ENCODE assay signal across 12 cellular contexts in the genomic region with DNA sequence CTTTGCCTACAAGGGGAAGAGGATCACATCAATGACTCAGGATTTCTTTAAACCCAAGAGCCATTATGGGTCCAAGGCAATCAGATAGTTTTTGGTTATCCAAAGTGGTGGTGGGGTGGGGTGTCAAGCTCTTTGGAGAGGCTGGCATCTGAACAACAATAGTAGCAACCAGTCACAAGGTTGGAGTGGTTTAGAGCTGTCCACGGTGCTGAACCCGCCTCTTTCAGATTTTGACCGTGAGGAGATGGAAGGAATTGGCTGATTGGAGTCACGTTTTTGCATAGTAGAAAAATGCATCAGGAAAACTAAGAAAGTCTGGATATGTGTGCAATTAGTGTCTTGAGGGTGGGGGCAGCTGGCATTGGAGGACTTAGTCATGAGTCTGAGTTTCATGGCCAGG.
A peak's percentile ranks its signal among the peaks of the same experiment; 100 is the strongest.
DNase-seq lines count a peak whose midpoint lies in the region; ATAC-seq, FAIRE-seq and TF ChIP-seq lines count a peak whose summit lies in the region.
"Had no signal": no experiment of that assay in that cellular context is flagged by ENCODE, and none has a peak within 500 bp of the region (broad histone marks: within the 10 kb centered on the region; RNA-seq: fewer than 3 reads in every experiment).

No MANE protein-coding gene starts in this region.

- H2AFZ ChIP-seq in K562 (ENCODE audit: low read depth, low read length) (no peak overlapping the region), neural progenitor cell (replicated peaks) (no peak overlapping the region)

- no peaks in the 10 kb centered on the region for H3K36me3 ChIP-seq in K562 (ENCODE audit: control insufficient read depth, insufficient read depth, low read length)
- no peaks in the 10 kb centered on the region for H3K36me3 ChIP-seq in neural progenitor cell

- CTCF ChIA-PET in K562 (lab: Yijun Ruan, JAX; ENCODE audit: low intra/inter-chr PET ratio), result no interaction called here

- no peak overlapping the region for H3K4me3 Mint-ChIP-seq in neural progenitor cell

- no peaks in the 10 kb centered on the region for H3K9me3 Mint-ChIP-seq in neural progenitor cell

- H3K4me1 ChIP-seq in K562 (replicated peaks in 1 of 2; ENCODE audit: control insufficient read depth in 2 of 2, insufficient read depth in 2 of 2, low read length in 2 of 2) (no peaks in the 10 kb centered on the region), neural progenitor cell (no peaks in the 10 kb centered on the region)

- TF ChIP-seq RAD21 in K562 (CRISPR knock-in tag; conservative IDR thresholded peaks at IDR 0.05 in 1 of 2, IDR thresholded peaks at IDR 0.05 in 1 of 2), result no peak

- TF ChIP-seq EP300 in K562 (IDR thresholded peaks at IDR 0.05; ENCODE audit: low read length), result no peak

- H3K27ac Mint-ChIP-seq in neural progenitor cell, result no peak overlapping the region

- H3F3A ChIP-seq in neural progenitor cell (ENCODE audit: low read depth), result no peaks in the 10 kb centered on the region

- H3K79me2 ChIP-seq in K562 (ENCODE audit: control insufficient read depth, insufficient read depth, low read length), result no peaks in the 10 kb centered on the region
- H3K79me2 ChIP-seq in neural progenitor cell (ENCODE audit: low read depth), result no peaks in the 10 kb centered on the region

- TF ChIP-seq CTCF in NB4 (IDR thresholded peaks at IDR 0.05; ENCODE audit: low read depth, low read length) (no peak), K562 (IDR thresholded peaks at IDR 0.05 in 2 of 3, conservative IDR thresholded peaks at IDR 0.05 in 1 of 3; ENCODE audit: insufficient read depth in 2 of 3, low read depth in 1 of 3, low read length in 3 of 3) (no peak), neural progenitor cell (IDR thresholded peaks at IDR 0.05) (no peak)

- H3K27ac ChIP-seq in K562 (ENCODE audit: extremely low read depth, low read depth, low read length), result no peak overlapping the region
- no peak overlapping the region for H3K27ac ChIP-seq in neural progenitor cell

- DNase-seq in DMS53 (lab: John Stamatoyannopoulos, UW), result peak; percentile 51
- DNase-seq in DMS53 treated with DMSO at 0.1 percent for 48 hours (lab: John Stamatoyannopoulos, UW; ENCODE audit: unreplicated experiment), result no peak
- peak; percentile 40 for DNase-seq in NB4 (ENCODE audit: low read depth)
- DNase-seq in K562 (ENCODE audit: extremely low read depth in 1 of 4, low spot score in 3 of 4), result peak; percentile 13 to 24 (median 22)
- DNase-seq in neural progenitor cell (ENCODE audit: low spot score), result peak; percentile 88
- DNase-seq in NCI-H146 (lab: John Stamatoyannopoulos, UW), result no peak
- DNase-seq: central memory CD4-positive, alpha-beta T cell; SHP77 had no signal

- in situ Hi-C loops in K562 (cut with MboI), result loop anchor here (25.0 kb wide), 1 partner anchor 210 kb away; no protein-coding TSS in a partner anchor

- H3K9me1 ChIP-seq in K562 (ENCODE audit: control insufficient read depth, insufficient read depth, low read length), result no peaks in the 10 kb centered on the region

- H4K20me1 ChIP-seq in K562 (replicated peaks; ENCODE audit: control insufficient read depth, insufficient read depth, low read length) (no peaks in the 10 kb centered on the region), neural progenitor cell (ENCODE audit: low read depth) (peaks cover 15% of the 10 kb centered on the region)

- FAIRE-seq in K562 (lab: Jason Lieb, UNC), result no peak
- FAIRE-seq: A204.1 had no signal

- peaks cover 4% of the 10 kb centered on the region for H3K27me3 Mint-ChIP-seq in neural progenitor cell (ENCODE audit: insufficient read depth, low read depth)

- 0 out of 3 replicates have a peak, but pooled peaks have one; percentile 31 for ATAC-seq in K562
- no peak for ATAC-seq in HG03460 (IDR thresholded peaks at IDR 0.05; ENCODE audit: unreplicated experiment)
- ATAC-seq in HG03342 (IDR thresholded peaks at IDR 0.05; ENCODE audit: unreplicated experiment), result no peak
- ATAC-seq: left colon had no signal

- POLR2A ChIA-PET in K562 (lab: Yijun Ruan, JAX), result no interaction called here

- no TSS peak for BruUV-seq in K562 (replicated peaks; lab: Mats Ljungman, UMichigan)

- H3K4me3 ChIP-seq in NB4 (ENCODE audit: low read depth, low read length), result no peak overlapping the region
- no peak overlapping the region for H3K4me3 ChIP-seq in K562
- no peak overlapping the region for H3K4me3 ChIP-seq in neural progenitor cell

- no peaks in the 10 kb centered on the region for H3K9me3 ChIP-seq in K562 (replicated peaks; ENCODE audit: control insufficient read depth, insufficient read depth, low read depth, low read length)
- no peaks in the 10 kb centered on the region for H3K9me3 ChIP-seq in neural progenitor cell (ENCODE audit: low read depth)

- H3K27me3 ChIP-seq in K562 (ENCODE audit: control insufficient read depth in 2 of 2, insufficient read depth in 2 of 2, low read length in 2 of 2) (no peaks in the 10 kb centered on the region), neural progenitor cell (peaks cover 49% of the 10 kb centered on the region)

- 0% methylated on average over 4 of the region's 4 CpGs for WGBS in K562 (ENCODE audit: insufficient coverage, low coverage, missing lambda C conversion rate)

- H3K36me3 Mint-ChIP-seq in neural progenitor cell, result no peaks in the 10 kb centered on the region

- H3K4me2 ChIP-seq in K562 (ENCODE audit: insufficient read depth, low read length), result no peak overlapping the region
- H3K4me2 ChIP-seq in neural progenitor cell, result no peak overlapping the region

- intact Hi-C loops in K562 (cut with micrococcal nuclease), result no loop called here

- no peak overlapping the region for H3K9ac ChIP-seq in K562 (ENCODE audit: insufficient read depth in 1 of 2, low read depth in 2 of 2, low read length in 2 of 2)
- H3K9ac ChIP-seq in neural progenitor cell, result no peak overlapping the region

- H3K4me1 Mint-ChIP-seq in neural progenitor cell, result no peaks in the 10 kb centered on the region

- no peak for TF ChIP-seq POLR2A in NB4 (IDR thresholded peaks at IDR 0.05; ENCODE audit: extremely low read depth, insufficient read length)
- no peak for TF ChIP-seq POLR2A in K562 (conservative IDR thresholded peaks at IDR 0.05)

TF ChIP-seq in K562, 482 proteins besides CTCF, POLR2A, EP300 and RAD21 (continues in another document):
- TF ChIP-seq, protein P1, sequence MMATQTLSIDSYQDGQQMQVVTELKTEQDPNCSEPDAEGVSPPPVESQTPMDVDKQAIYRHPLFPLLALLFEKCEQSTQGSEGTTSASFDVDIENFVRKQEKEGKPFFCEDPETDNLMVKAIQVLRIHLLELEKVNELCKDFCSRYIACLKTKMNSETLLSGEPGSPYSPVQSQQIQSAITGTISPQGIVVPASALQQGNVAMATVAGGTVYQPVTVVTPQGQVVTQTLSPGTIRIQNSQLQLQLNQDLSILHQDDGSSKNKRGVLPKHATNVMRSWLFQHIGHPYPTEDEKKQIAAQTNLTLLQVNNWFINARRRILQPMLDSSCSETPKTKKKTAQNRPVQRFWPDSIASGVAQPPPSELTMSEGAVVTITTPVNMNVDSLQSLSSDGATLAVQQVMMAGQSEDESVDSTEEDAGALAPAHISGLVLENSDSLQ (IDR thresholded peaks at IDR 0.05), result no peak
- TF ChIP-seq NR3C1 (CRISPR knock-in tag; IDR thresholded peaks at IDR 0.05), result no peak
- no peak for TF ChIP-seq ZFP30 (CRISPR knock-in tag; IDR thresholded peaks at IDR 0.05; ENCODE audit: borderline replicate concordance)
- peak; percentile 51; the same call in 1 of the 2 replicates for TF ChIP-seq DMBX1 (CRISPR knock-in tag; IDR thresholded peaks at IDR 0.05; ENCODE audit: borderline replicate concordance)
- TF ChIP-seq KDM2B (CRISPR knock-in tag; IDR thresholded peaks at IDR 0.05), result no peak
- TF ChIP-seq ZNF41 (CRISPR knock-in tag; conservative IDR thresholded peaks at IDR 0.05), result no peak
- no peak for TF ChIP-seq ZKSCAN3 (CRISPR knock-in tag; IDR thresholded peaks at IDR 0.05)
- TF ChIP-seq ZNF197 (CRISPR knock-in tag; IDR thresholded peaks at IDR 0.05; ENCODE audit: low read depth), result 0 out of 2 replicates have a peak, but pooled peaks have one; percentile 50
- TF ChIP-seq TSC22D4 (tag; IDR thresholded peaks at IDR 0.05), result no peak
- no peak for TF ChIP-seq ARID2 (IDR thresholded peaks at IDR 0.05)
- TF ChIP-seq SIN3B (IDR thresholded peaks at IDR 0.05; ENCODE audit: low read depth), result no peak
- TF ChIP-seq, protein P2, sequence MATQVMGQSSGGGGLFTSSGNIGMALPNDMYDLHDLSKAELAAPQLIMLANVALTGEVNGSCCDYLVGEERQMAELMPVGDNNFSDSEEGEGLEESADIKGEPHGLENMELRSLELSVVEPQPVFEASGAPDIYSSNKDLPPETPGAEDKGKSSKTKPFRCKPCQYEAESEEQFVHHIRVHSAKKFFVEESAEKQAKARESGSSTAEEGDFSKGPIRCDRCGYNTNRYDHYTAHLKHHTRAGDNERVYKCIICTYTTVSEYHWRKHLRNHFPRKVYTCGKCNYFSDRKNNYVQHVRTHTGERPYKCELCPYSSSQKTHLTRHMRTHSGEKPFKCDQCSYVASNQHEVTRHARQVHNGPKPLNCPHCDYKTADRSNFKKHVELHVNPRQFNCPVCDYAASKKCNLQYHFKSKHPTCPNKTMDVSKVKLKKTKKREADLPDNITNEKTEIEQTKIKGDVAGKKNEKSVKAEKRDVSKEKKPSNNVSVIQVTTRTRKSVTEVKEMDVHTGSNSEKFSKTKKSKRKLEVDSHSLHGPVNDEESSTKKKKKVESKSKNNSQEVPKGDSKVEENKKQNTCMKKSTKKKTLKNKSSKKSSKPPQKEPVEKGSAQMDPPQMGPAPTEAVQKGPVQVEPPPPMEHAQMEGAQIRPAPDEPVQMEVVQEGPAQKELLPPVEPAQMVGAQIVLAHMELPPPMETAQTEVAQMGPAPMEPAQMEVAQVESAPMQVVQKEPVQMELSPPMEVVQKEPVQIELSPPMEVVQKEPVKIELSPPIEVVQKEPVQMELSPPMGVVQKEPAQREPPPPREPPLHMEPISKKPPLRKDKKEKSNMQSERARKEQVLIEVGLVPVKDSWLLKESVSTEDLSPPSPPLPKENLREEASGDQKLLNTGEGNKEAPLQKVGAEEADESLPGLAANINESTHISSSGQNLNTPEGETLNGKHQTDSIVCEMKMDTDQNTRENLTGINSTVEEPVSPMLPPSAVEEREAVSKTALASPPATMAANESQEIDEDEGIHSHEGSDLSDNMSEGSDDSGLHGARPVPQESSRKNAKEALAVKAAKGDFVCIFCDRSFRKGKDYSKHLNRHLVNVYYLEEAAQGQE (CRISPR knock-in tag; IDR thresholded peaks at IDR 0.05; ENCODE audit: low read depth), result peak; percentile 96
- peak; percentile 91 for TF ChIP-seq MIER1 (IDR thresholded peaks at IDR 0.05; ENCODE audit: low read depth)

Comparison
In these comparisons a context has a peak if more than half of its experiments do, and no peak if none do; other contexts are left out.
1. DNase-seq: peak in DMS53 (single experiment), NB4 (single experiment), K562 (4 of 4) and neural progenitor cell (single experiment); none in DMS53 treated with DMSO at 0.1 percent for 48 hours (single experiment) and NCI-H146 (single experiment).